Comparison of ENCODE assay signal across 8 cellular contexts in the genomic region with DNA sequence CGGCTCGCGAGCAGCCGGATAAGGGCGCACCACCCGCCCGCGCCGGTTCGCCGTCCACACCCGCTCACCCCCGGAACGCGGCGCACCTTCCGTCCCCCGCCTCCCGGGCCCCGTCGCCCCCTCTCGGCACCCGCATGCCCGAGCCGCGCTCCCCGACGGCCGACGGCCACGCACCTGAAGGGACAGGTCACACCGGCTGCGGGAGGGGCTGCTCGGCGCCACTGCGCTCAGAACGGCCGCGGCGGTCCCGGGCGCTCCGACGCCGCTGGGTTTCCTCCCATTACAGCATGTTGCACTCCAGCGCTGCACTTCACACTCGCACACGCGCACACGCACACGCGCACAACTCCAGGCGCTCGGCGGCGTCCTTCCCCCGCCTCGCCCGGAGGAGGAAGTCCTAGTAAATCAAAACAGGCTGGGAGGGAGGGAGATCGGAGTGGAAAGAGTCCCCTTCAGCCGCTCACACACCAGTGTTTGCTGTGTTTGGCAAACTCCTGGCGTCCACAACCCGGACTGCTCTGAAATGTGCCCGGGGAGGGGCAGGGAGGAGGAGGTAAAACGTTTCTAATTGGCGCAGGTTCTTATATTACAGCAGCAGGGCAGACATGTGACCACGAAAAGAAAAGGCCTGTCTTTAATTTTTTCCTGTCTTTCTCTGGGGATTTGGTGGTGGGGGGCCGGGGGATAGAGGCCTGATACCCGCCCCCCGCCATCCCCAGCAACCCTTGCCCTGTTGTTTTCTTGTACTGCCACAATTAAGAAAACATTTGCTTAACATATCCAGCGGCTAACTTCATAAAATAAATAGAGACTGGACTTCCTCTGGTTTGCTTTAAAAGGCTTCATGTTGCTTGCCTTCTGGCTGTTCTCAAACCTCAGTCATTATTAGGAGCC.
DNase-seq lines count a peak whose midpoint lies in the region; ATAC-seq and TF ChIP-seq lines count a peak whose summit lies in the region.

No MANE protein-coding gene starts in this region.

- no peaks in the 10 kb centered on the region for H3K27me3 ChIP-seq in MG63
- H3K27me3 ChIP-seq in right cardiac atrium (ENCODE audit: control insufficient read depth, insufficient read depth) = no peaks in the 10 kb centered on the region
- H3K27me3 ChIP-seq in psoas muscle (ENCODE audit: insufficient read depth in 3 of 3, low read length in 2 of 3) = peaks cover 0 to 6% (median 0%) of the 10 kb centered on the region in 3 donors

- H3K27me3 Mint-ChIP-seq in T-helper 17 cell = peaks cover 11% of the 10 kb centered on the region

- H3K27ac Mint-ChIP-seq in T-helper 17 cell = peak overlapping the region; percentile 78

- TF ChIP-seq CTCF in psoas muscle (IDR thresholded peaks at IDR 0.05) = no peak

- peak; percentile 38 for ATAC-seq in GM21515 (IDR thresholded peaks at IDR 0.05; ENCODE audit: unreplicated experiment)
- ATAC-seq in T-helper 17 cell = peak; percentile 60
- ATAC-seq in right cardiac atrium = peak; percentile 83 to 84
- ATAC-seq in psoas muscle = peak; percentile 46 to 67 (median 52)

- H3K27ac ChIP-seq in right cardiac atrium (ENCODE audit: low read length) (peak overlapping the region; percentile 21), psoas muscle (peak overlapping the region; percentile 86)

- H3K9me3 ChIP-seq in MG63 = no peaks in the 10 kb centered on the region
- no peaks in the 10 kb centered on the region for H3K9me3 ChIP-seq in T-helper 17 cell (ENCODE audit: control insufficient read depth, low read length, poor library complexity, severe bottlenecking)
- H3K9me3 ChIP-seq in right cardiac atrium (ENCODE audit: control insufficient read depth, low read length) = no peaks in the 10 kb centered on the region
- H3K9me3 ChIP-seq in psoas muscle = no peaks in the 10 kb centered on the region

- WGBS in right cardiac atrium = 1% methylated on average over 71 of the region's 71 CpGs
- WGBS in psoas muscle, 3 donors = 2 to 3% (median 2%) methylated on average over 47 to 71 of the region's 71 CpGs

- H3K4me1 Mint-ChIP-seq in T-helper 17 cell = peaks cover 25% of the 10 kb centered on the region

- peaks cover 3% of the 10 kb centered on the region for H3K36me3 Mint-ChIP-seq in T-helper 17 cell (ENCODE audit: low read depth)

- no peaks in the 10 kb centered on the region for H3K4me1 ChIP-seq in right cardiac atrium (ENCODE audit: control insufficient read depth, insufficient read depth, low read length)
- peaks cover 11% of the 10 kb centered on the region for H3K4me1 ChIP-seq in psoas muscle

- H3K36me3 ChIP-seq in MG63 = no peaks in the 10 kb centered on the region
- H3K36me3 ChIP-seq in psoas muscle (ENCODE audit: insufficient read depth in 1 of 2, low read depth in 1 of 2) = no peaks in the 10 kb centered on the region

- intact Hi-C loops in right cardiac atrium (cut with DNase I) (no loop called here), psoas muscle (cut with DNase I) (no loop called here)

- peak overlapping the region; percentile 64 for H3K4me3 ChIP-seq in MG63
- H3K4me3 ChIP-seq in right cardiac atrium (ENCODE audit: low read length) = peak overlapping the region; percentile 91
- peak overlapping the region; percentile 90 for H3K4me3 ChIP-seq in psoas muscle

- peak overlapping the region; percentile 97 for H3K4me3 Mint-ChIP-seq in T-helper 17 cell

- DNase-seq in COLO668 (lab: John Stamatoyannopoulos, UW; ENCODE audit: unreplicated experiment) (peak; percentile 77), MG63 (peak; percentile 63), T-helper 17 cell (peak; percentile 21 to 32 (median 31)), astrocyte of the hippocampus (ENCODE audit: low read depth, low spot score) (peak; percentile 85), right cardiac atrium (peak; percentile 75 to 91 (median 86)), psoas muscle (peak; percentile 67 to 75), cortex of kidney (lab: John Stamatoyannopoulos, UW) (no peak)
